ENCODE assay signal across 25 cellular contexts in the genomic region with DNA sequence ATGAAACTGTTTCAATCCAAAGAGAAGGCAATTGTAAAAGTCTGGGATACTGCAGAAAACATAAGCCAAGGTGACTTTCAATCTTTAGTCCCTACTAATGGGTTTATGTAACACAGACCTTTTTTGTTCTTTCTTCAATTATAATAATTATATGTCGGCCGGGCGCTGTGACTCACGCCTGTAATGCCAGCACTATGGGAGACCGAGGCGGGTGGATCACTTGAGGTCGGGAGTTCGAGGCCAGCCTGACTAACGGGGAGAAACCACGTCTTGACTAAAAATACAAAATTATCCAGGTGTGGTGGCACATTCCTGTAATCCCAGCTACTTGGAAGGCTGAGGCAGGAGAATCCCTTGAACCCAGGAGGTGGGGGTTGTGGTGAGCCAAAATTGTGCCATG.
"Had no signal": no experiment of that assay in that cellular context is flagged by ENCODE, and none has a peak within 500 bp of the region (broad histone marks: within the 10 kb centered on the region; RNA-seq: fewer than 3 reads in every experiment).

No MANE protein-coding gene starts in this region.

- DNase-seq: colonic mucosa; cortex of kidney; dorsolateral prefrontal cortex; effector CD4-positive, alpha-beta T cell; effector CD8-positive, alpha-beta T cell; effector memory CD4-positive, alpha-beta T cell; effector memory CD8-positive, alpha-beta T cell; endodermal cell; erythroblast; esophagus squamous epithelium; foreskin fibroblast; foreskin keratinocyte; foreskin melanocyte; gastrocnemius medialis; glutamatergic neuron; head of caudate nucleus; heart left ventricle; heart right ventricle; hippocampal formation had no signal

- H3K4me1 ChIP-seq: colonic mucosa, esophagus muscularis mucosa, esophagus squamous epithelium, foreskin keratinocyte, gastrocnemius medialis, gastroesophageal sphincter, heart left ventricle, heart right ventricle had no signal

- H3K4me3 ChIP-seq: colonic mucosa, coronary artery, dorsolateral prefrontal cortex, esophagus muscularis mucosa, esophagus squamous epithelium, gastrocnemius medialis, gastroesophageal sphincter, heart left ventricle, heart right ventricle, hepatocyte had no signal

- H3K27me3 ChIP-seq: colonic mucosa, dorsolateral prefrontal cortex, esophagus muscularis mucosa, esophagus squamous epithelium, foreskin keratinocyte, gastrocnemius medialis, gastroesophageal sphincter, heart left ventricle, heart right ventricle, hepatocyte had no signal

- H2AFZ ChIP-seq: hepatocyte had no signal

- H3K4me2 ChIP-seq: hepatocyte had no signal

- H3K36me3 ChIP-seq: colonic mucosa, esophagus muscularis mucosa, esophagus squamous epithelium, gastrocnemius medialis, gastroesophageal sphincter, heart left ventricle, heart right ventricle had no signal

- H3K79me2 ChIP-seq: hepatocyte had no signal

- H3K27ac ChIP-seq: colonic mucosa, coronary artery, dorsolateral prefrontal cortex, epithelial cell of prostate, esophagus muscularis mucosa, esophagus squamous epithelium, foreskin keratinocyte, gastrocnemius medialis, gastroesophageal sphincter, heart left ventricle, heart right ventricle, hepatocyte had no signal

- ATAC-seq: effector memory CD8-positive, alpha-beta T cell; esophagus mucosa; foreskin keratinocyte; gastrocnemius medialis; gastroesophageal sphincter; heart left ventricle; heart right ventricle had no signal

- H3K9me3 ChIP-seq: colonic mucosa, esophagus muscularis mucosa, esophagus squamous epithelium, gastrocnemius medialis, gastroesophageal sphincter, heart left ventricle, heart right ventricle had no signal
